In genomic region chr7:71322201-71322600, GRCh38 we compare ENCODE assay signal across 35 cellular contexts.
"Had no signal": no experiment of that assay in that cellular context is flagged by ENCODE, and none has a peak within 500 bp of the region (broad histone marks: within the 10 kb centered on the region; RNA-seq: fewer than 3 reads in every experiment).

No MANE protein-coding gene starts in this region.

- H3K27me3 Mint-ChIP-seq: activated CD4-positive, alpha-beta memory T cell treated with anti-CD3 and anti-CD28 coated beads, Interleukin-2, amount 10 ng/mL, durations not matched to agents 7 days and 5 days; activated CD4-positive, alpha-beta T cell treated with anti-CD3 and anti-CD28 coated beads for 36 hours; activated CD4-positive, alpha-beta T cell treated with anti-CD3 and anti-CD28 coated beads, Interleukin-2, amount 10 ng/mL, durations not matched to agents 7 days and 5 days; activated naive CD8-positive, alpha-beta T cell treated with anti-CD3 and anti-CD28 coated beads for 36 hours; activated T-helper 17 cell treated with anti-CD3 and anti-CD28 coated beads, Interleukin-2, amount 50 U/mL, for 72 hours had no signal

- DNase-seq: activated CD4-positive, alpha-beta memory T cell treated with anti-CD3 and anti-CD28 coated beads, Interleukin-2, amount 10 ng/mL, durations not matched to agents 7 days and 5 days; activated CD4-positive, alpha-beta T cell treated with anti-CD3 and anti-CD28 coated beads for 1 hour; activated CD4-positive, alpha-beta T cell treated with anti-CD3 and anti-CD28 coated beads for 36 hours; activated CD4-positive, alpha-beta T cell treated with anti-CD3 and anti-CD28 coated beads for 48 hours; activated CD4-positive, alpha-beta T cell treated with anti-CD3 and anti-CD28 coated beads, Interleukin-2, amount 10 ng/mL, durations not matched to agents 7 days and 5 days; activated CD4-positive, alpha-beta T cell treated with anti-CD3 and anti-CD28 coated beads, Interleukin-2, amount 50 U/mL, for 48 hours; activated CD4-positive, CD25-positive, alpha-beta regulatory T cell; activated CD8-positive, alpha-beta memory T cell treated with anti-CD3 and anti-CD28 coated beads, Interleukin-2, amount 50 U/mL, for 4 hours; activated effector memory CD4-positive, alpha-beta T cell treated with anti-CD3 and anti-CD28 coated beads, Interleukin-2, amount 50 U/mL, for 16 hours; activated gamma-delta T cell treated with Interleukin-2 at 50 U/mL for 16 hours; activated naive CD4-positive, alpha-beta T cell; activated naive CD4-positive, alpha-beta T cell treated with anti-CD3 and anti-CD28 coated beads for 36 hours; activated naive CD4-positive, alpha-beta T cell treated with anti-CD3 and anti-CD28 coated beads, Interleukin-2, amount 50 U/mL, for 16 hours; activated naive CD8-positive, alpha-beta T cell treated with anti-CD3 and anti-CD28 coated beads for 36 hours; activated T-cell treated with anti-CD3 and anti-CD28 coated beads for 4 hours; activated T-cell treated with anti-CD3 and anti-CD28 coated beads, Interleukin-2, amount 50 U/mL, for 1 hour; activated T-cell treated with anti-CD3 and anti-CD28 coated beads, Interleukin-2, amount 50 U/mL, for 4 hours; activated T-cell treated with anti-CD3 and anti-CD28 coated beads, Interleukin-2, amount 50 U/mL, for 72 hours; adrenal gland; amniotic stem cell; aorta; body of pancreas; brain microvascular endothelial cell; central memory CD4-positive, alpha-beta T cell; T-helper 1 cell; T-helper 2 cell; T-helper 9 cell had no signal

- H3K36me3 Mint-ChIP-seq: activated naive CD8-positive, alpha-beta T cell treated with anti-CD3 and anti-CD28 coated beads for 36 hours had no signal

- H3K36me3 ChIP-seq: adrenal gland, brain microvascular endothelial cell, breast epithelium had no signal

- ATAC-seq: activated CD4-positive, alpha-beta T cell treated with anti-CD3 and anti-CD28 coated beads for 36 hours; activated CD4-positive, CD25-positive, alpha-beta regulatory T cell treated with anti-CD3 and anti-CD28 coated beads, Interleukin-2, amount 50 U/mL, for 24 hours; activated naive CD4-positive, alpha-beta T cell treated with anti-CD3 and anti-CD28 coated beads, Interleukin-2, amount 50 U/mL, for 72 hours; activated T-cell treated with anti-CD3 and anti-CD28 coated beads, Interleukin-2, amount 50 U/mL, for 4 hours; activated T-cell treated with anti-CD3 and anti-CD28 coated beads, Interleukin-2, amount 50 U/mL, for 72 hours; activated T-helper 17 cell treated with anti-CD3 and anti-CD28 coated beads, Interleukin-2, amount 50 U/mL, for 72 hours; body of pancreas had no signal

- H3K4me3 Mint-ChIP-seq: activated CD4-positive, alpha-beta memory T cell treated with anti-CD3 and anti-CD28 coated beads, Interleukin-2, amount 10 ng/mL, durations not matched to agents 7 days and 5 days; activated CD4-positive, alpha-beta T cell treated with anti-CD3 and anti-CD28 coated beads for 36 hours; activated CD4-positive, alpha-beta T cell treated with anti-CD3 and anti-CD28 coated beads, Interleukin-2, amount 10 ng/mL, durations not matched to agents 7 days and 5 days; activated naive CD4-positive, alpha-beta T cell treated with anti-CD3 and anti-CD28 coated beads for 36 hours; activated naive CD8-positive, alpha-beta T cell treated with anti-CD3 and anti-CD28 coated beads for 36 hours; activated T-cell treated with anti-CD3 and anti-CD28 coated beads, Interleukin-2, amount 50 U/mL, for 4 hours; activated T-cell treated with anti-CD3 and anti-CD28 coated beads, Interleukin-2, amount 50 U/mL, for 72 hours; activated T-helper 1 cell treated with anti-CD3 and anti-CD28 coated beads, Interleukin-12 subunit alpha, Interleukin-12 subunit beta, Interleukin-2, Interleukin-4 antibody, amounts not matched to agents 30 ng/mL and 10 ng/mL and 1 ng/mL, durations not matched to agents 14 hours and 24 hours and 36 hours; activated T-helper 17 cell treated with anti-CD3 and anti-CD28 coated beads, Interleukin-2, amount 50 U/mL, for 72 hours; T-helper 1 cell treated with Interleukin-12 subunit alpha and Interleukin-12 subunit beta and Interleukin-4 antibody, amounts not matched to agents 30 μg/mL and 1 μg/mL, for 36 hours; T-helper 2 cell treated with Interferon-gamma antibody and Interleukin-4, amounts not matched to agents 5 μg/mL and 100 μg/mL, for 36 hours had no signal

- H3K4me1 Mint-ChIP-seq: activated CD4-positive, alpha-beta memory T cell treated with anti-CD3 and anti-CD28 coated beads, Interleukin-2, amount 10 ng/mL, durations not matched to agents 7 days and 5 days; activated CD4-positive, alpha-beta T cell treated with anti-CD3 and anti-CD28 coated beads for 36 hours; activated CD4-positive, alpha-beta T cell treated with anti-CD3 and anti-CD28 coated beads, Interleukin-2, amount 10 ng/mL, durations not matched to agents 7 days and 5 days; activated naive CD8-positive, alpha-beta T cell treated with anti-CD3 and anti-CD28 coated beads for 36 hours; activated T-helper 17 cell treated with anti-CD3 and anti-CD28 coated beads, Interleukin-2, amount 50 U/mL, for 72 hours had no signal

- H3K4me3 ChIP-seq: adrenal gland, body of pancreas, breast epithelium had no signal

- H3K9me3 ChIP-seq: adrenal gland, body of pancreas, breast epithelium had no signal

- H3K4me1 ChIP-seq: adrenal gland, body of pancreas, breast epithelium had no signal

- H3K27ac Mint-ChIP-seq: activated CD4-positive, alpha-beta memory T cell treated with anti-CD3 and anti-CD28 coated beads, Interleukin-2, amount 10 ng/mL, durations not matched to agents 7 days and 5 days; activated CD4-positive, alpha-beta T cell treated with anti-CD3 and anti-CD28 coated beads for 36 hours; activated CD4-positive, alpha-beta T cell treated with anti-CD3 and anti-CD28 coated beads, Interleukin-2, amount 10 ng/mL, durations not matched to agents 7 days and 5 days; activated naive CD4-positive, alpha-beta T cell treated with anti-CD3 and anti-CD28 coated beads for 36 hours; activated naive CD4-positive, alpha-beta T cell treated with anti-CD3 and anti-CD28 coated beads, Interleukin-2, amount 50 U/mL, for 72 hours; activated naive CD8-positive, alpha-beta T cell treated with anti-CD3 and anti-CD28 coated beads for 36 hours; activated T-cell treated with anti-CD3 and anti-CD28 coated beads, Interleukin-2, amount 50 U/mL, for 72 hours; activated T-helper 1 cell treated with anti-CD3 and anti-CD28 coated beads, Interleukin-12 subunit alpha, Interleukin-12 subunit beta, Interleukin-2, Interleukin-4 antibody, amounts not matched to agents 30 ng/mL and 10 ng/mL and 1 ng/mL, durations not matched to agents 14 hours and 24 hours and 36 hours; activated T-helper 17 cell treated with anti-CD3 and anti-CD28 coated beads, Interleukin-2, amount 50 U/mL, for 72 hours; T-helper 1 cell treated with Interleukin-12 subunit alpha and Interleukin-12 subunit beta and Interleukin-4 antibody, amounts not matched to agents 30 μg/mL and 1 μg/mL, for 36 hours; T-helper 2 cell treated with Interferon-gamma antibody and Interleukin-4, amounts not matched to agents 5 μg/mL and 100 μg/mL, for 36 hours had no signal

- H3K27me3 ChIP-seq: adrenal gland, body of pancreas, brain microvascular endothelial cell, breast epithelium had no signal

- H3K27ac ChIP-seq: adrenal gland, body of pancreas, brain microvascular endothelial cell, breast epithelium, VCaP had no signal
